In the genomic region with DNA sequence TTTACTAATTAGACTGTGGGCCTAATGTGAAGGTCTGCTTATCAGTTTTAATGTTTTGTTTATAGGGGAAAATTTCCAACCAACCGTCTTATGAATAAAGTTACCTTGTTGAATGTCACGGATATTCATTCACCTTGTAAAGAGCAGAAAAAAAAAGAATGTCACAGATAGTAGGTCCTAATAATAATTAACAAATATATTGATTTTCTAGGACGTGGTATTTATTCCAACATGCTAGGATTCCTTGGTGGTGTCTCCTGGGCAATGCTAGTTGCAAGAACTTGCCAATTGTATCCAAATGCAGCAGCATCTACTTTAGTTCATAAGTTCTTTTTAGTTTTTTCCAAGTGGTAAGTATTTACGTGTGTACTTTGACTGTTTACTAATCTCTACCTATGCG, we compare ENCODE assay signal across 25 cellular contexts.
"Had no signal": no experiment of that assay in that cellular context is flagged by ENCODE, and none has a peak within 500 bp of the region (broad histone marks: within the 10 kb centered on the region; RNA-seq: fewer than 3 reads in every experiment).

No MANE protein-coding gene starts in this region.

- H3K9me3 Mint-ChIP-seq: dendritic cell treated with granulocyte-macrophage colony-stimulating factor and Interleukin-4, amounts not matched to agents 40 ng/mL and 50 ng/mL, for 4 days; effector memory CD8-positive, alpha-beta T cell; endodermal cell had no signal

- H3K27me3 ChIP-seq: colonic mucosa, esophagus squamous epithelium, gastrocnemius medialis, heart right ventricle had no signal

- H3K27ac ChIP-seq: colonic mucosa, epithelial cell of prostate, esophagus squamous epithelium, gastrocnemius medialis, left ventricle myocardium inferior had no signal

- H3K27me3 Mint-ChIP-seq: dendritic cell treated with granulocyte-macrophage colony-stimulating factor and Interleukin-4, amounts not matched to agents 40 ng/mL and 50 ng/mL, for 4 days; effector memory CD8-positive, alpha-beta T cell had no signal

- H3K4me3 Mint-ChIP-seq: dendritic cell treated with granulocyte-macrophage colony-stimulating factor and Interleukin-4, amounts not matched to agents 40 ng/mL and 50 ng/mL, for 4 days; effector memory CD8-positive, alpha-beta T cell; endodermal cell had no signal

- H3K9me3 ChIP-seq: colonic mucosa, esophagus squamous epithelium, gastrocnemius medialis, heart right ventricle, left ventricle myocardium inferior, lower lobe of right lung had no signal

- H3K4me3 ChIP-seq: colonic mucosa, esophagus squamous epithelium, gastrocnemius medialis, heart right ventricle, left ventricle myocardium inferior, lower lobe of right lung had no signal

- H3K4me1 Mint-ChIP-seq: endodermal cell had no signal

- FAIRE-seq: endometrium, islet of Langerhans, keratinocyte had no signal

- ATAC-seq: effector memory CD8-positive, alpha-beta T cell; esophagus mucosa; gastrocnemius medialis; heart right ventricle; left cardiac atrium; lower lobe of right lung had no signal

- DNase-seq: colonic mucosa; cortex of kidney; effector CD8-positive, alpha-beta T cell; effector memory CD8-positive, alpha-beta T cell; endodermal cell; erythroblast; esophagus squamous epithelium; foreskin fibroblast; foreskin melanocyte; gastrocnemius medialis; glutamatergic neuron; head of caudate nucleus; heart right ventricle; hippocampal formation; left cardiac atrium; left ventricle myocardium inferior; lower lobe of right lung; mesendoderm; midbrain had no signal

- H3K4me1 ChIP-seq: colonic mucosa, esophagus squamous epithelium, gastrocnemius medialis, left ventricle myocardium inferior, lower lobe of right lung had no signal

- H3K27ac Mint-ChIP-seq: effector memory CD8-positive, alpha-beta T cell; endodermal cell had no signal
